8 cellular contexts compared by ENCODE assay signal in the genomic region with DNA sequence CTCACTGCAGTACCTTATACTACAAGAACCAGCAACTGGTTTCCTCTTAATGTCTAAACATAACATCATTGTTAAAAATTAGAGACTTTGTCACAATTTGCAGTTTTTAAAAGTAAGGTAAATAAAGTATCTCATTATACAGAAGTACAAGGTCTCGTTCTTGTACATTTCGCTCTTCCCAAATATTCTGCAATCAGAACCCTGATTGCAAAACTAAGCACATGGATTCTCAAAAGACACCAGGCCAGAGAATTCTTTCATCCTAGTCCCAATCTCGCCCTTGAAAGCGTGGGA. TPM values are rescaled to one million over a fixed set of nuclear protein-coding genes. Genes with fewer than 3 reads are reported as not detected.
DNase-seq lines count a peak whose midpoint lies in the region; ATAC-seq and TF ChIP-seq lines count a peak whose summit lies in the region.

No MANE protein-coding gene starts in this region.

- H3K4me1 ChIP-seq in right lobe of liver (peaks cover 0 to 24% (median 0%) of the 10 kb centered on the region in 4 donors), thymus (ENCODE audit: control insufficient read depth, insufficient read depth, low read length) (no peaks in the 10 kb centered on the region)

- no peaks in the 10 kb centered on the region for H3K27me3 ChIP-seq in right lobe of liver
- H3K27me3 ChIP-seq in thymus (ENCODE audit: control insufficient read depth, insufficient read depth): no peaks in the 10 kb centered on the region

- H3K9me3 Mint-ChIP-seq in activated CD8-positive, alpha-beta memory T cell treated with anti-CD3 and anti-CD28 coated beads, Interleukin-2, amount 10 ng/mL, durations not matched to agents 7 days and 5 days (ENCODE audit: low read depth): no peaks in the 10 kb centered on the region

- whole genome bisulfite sequencing in right lobe of liver (ENCODE audit: insufficient coverage, low coverage, low lambda C conversion rate, missing lambda C conversion rate): 7% methylated on average over 4 of the region's 4 CpGs
- WGBS in thymus: 13% methylated on average over 4 of the region's 4 CpGs

- no peak for ATAC-seq in activated CD8-positive, alpha-beta memory T cell treated with anti-CD3 and anti-CD28 coated beads, Interleukin-2, amount 10 ng/mL, durations not matched to agents 7 days and 5 days
- ATAC-seq in right lobe of liver (no peak), GM18498 (IDR thresholded peaks at IDR 0.05; ENCODE audit: unreplicated experiment) (no peak), HG03432 (IDR thresholded peaks at IDR 0.05; ENCODE audit: unreplicated experiment) (no peak)

- no peak for TF ChIP-seq POLR2A in right lobe of liver (IDR thresholded peaks at IDR 0.05)

- H3K36me3 ChIP-seq in right lobe of liver: no peaks in the 10 kb centered on the region
- no peaks in the 10 kb centered on the region for H3K36me3 ChIP-seq in thymus (ENCODE audit: control insufficient read depth, insufficient read depth)

- DNase-seq in activated CD8-positive, alpha-beta memory T cell treated with anti-CD3 and anti-CD28 coated beads, Interleukin-2, amount 10 ng/mL, durations not matched to agents 7 days and 5 days: no peak
- DNase-seq in activated CD8-positive, alpha-beta memory T cell treated with anti-CD3 and anti-CD28 coated beads for 24 hours: no peak
- DNase-seq in astrocyte of the spinal cord (ENCODE audit: low read depth, low spot score) (peak; percentile 62), right lobe of liver (no peak)
- DNase-seq in activated effector memory CD4-positive, alpha-beta T cell treated with Interleukin-2 at 50 U/mL for 16 hours: no peak

- H3K27ac ChIP-seq in right lobe of liver (peak overlapping the region; percentile 90 to 95 (median 93)), thymus (ENCODE audit: low read depth) (no peak overlapping the region)

- peak overlapping the region; percentile 57 for H3K4me3 ChIP-seq in astrocyte of the spinal cord (ENCODE audit: low read depth, low read length)
- H3K4me3 ChIP-seq in right lobe of liver: peak overlapping the region; percentile 82 to 85 (median 83)
- H3K4me3 ChIP-seq in thymus (ENCODE audit: low read length): peak overlapping the region; percentile 80

- H3K36me3 Mint-ChIP-seq in activated CD8-positive, alpha-beta memory T cell treated with anti-CD3 and anti-CD28 coated beads, Interleukin-2, amount 10 ng/mL, durations not matched to agents 7 days and 5 days: peaks cover 6% of the 10 kb centered on the region

- peaks cover 20% of the 10 kb centered on the region for H3K4me1 Mint-ChIP-seq in activated CD8-positive, alpha-beta memory T cell treated with anti-CD3 and anti-CD28 coated beads, Interleukin-2, amount 10 ng/mL, durations not matched to agents 7 days and 5 days

- peak overlapping the region; percentile 83 for H3K27ac Mint-ChIP-seq in activated CD8-positive, alpha-beta memory T cell treated with anti-CD3 and anti-CD28 coated beads, Interleukin-2, amount 10 ng/mL, durations not matched to agents 7 days and 5 days

- H3K4me3 Mint-ChIP-seq in activated CD8-positive, alpha-beta memory T cell treated with anti-CD3 and anti-CD28 coated beads, Interleukin-2, amount 10 ng/mL, durations not matched to agents 7 days and 5 days: peak overlapping the region; percentile 82

- CTCF ChIA-PET in activated CD8-positive, alpha-beta memory T cell treated with anti-CD3 and anti-CD28 coated beads, Interleukin-2, amount 10 ng/mL, durations not matched to agents 7 days and 5 days (lab: Charles Lee): interaction anchor here (1.5 kb wide), 1 partner anchor 399 kb away, joined by 3 read pairs; no protein-coding TSS in a partner anchor

- no peaks in the 10 kb centered on the region for H3K27me3 Mint-ChIP-seq in activated CD8-positive, alpha-beta memory T cell treated with anti-CD3 and anti-CD28 coated beads, Interleukin-2, amount 10 ng/mL, durations not matched to agents 7 days and 5 days

- no peaks in the 10 kb centered on the region for H3K9me3 ChIP-seq in right lobe of liver
- H3K9me3 ChIP-seq in thymus (ENCODE audit: control insufficient read depth): no peaks in the 10 kb centered on the region

- intact Hi-C loops in right lobe of liver (cut with DNase I): no loop called here

- in situ Hi-C loops in astrocyte of the spinal cord (cut with HindIII; ENCODE audit: low sequenced_read_pairs): no loop called here

- TF ChIP-seq CTCF in astrocyte of the spinal cord (IDR thresholded peaks at IDR 0.05; ENCODE audit: low read depth, low read length) (no peak), right lobe of liver (IDR thresholded peaks at IDR 0.05) (no peak)

RNA-seq across cellular contexts. Expression of gene AKAP7, which starts 0.4 kb away (rescaled TPM):
- total RNA-seq in activated CD8-positive, alpha-beta memory T cell treated with anti-CD3 and anti-CD28 coated beads, Interleukin-2, amount 10 ng/mL, durations not matched to agents 7 days and 5 days: 10 to 100 TPM in 1 of 2 experiments, 1 to 10 TPM in 1; 7.3 to 10.3 TPM
- 10 to 100 TPM in 4 of 6 experiments, 1 to 10 TPM in 2; 8.6 to 16.3 (median 12.6) TPM for total RNA-seq in right lobe of liver
- 12.0 TPM for polyA plus RNA-seq in thymus
